In genomic region chr10:110532628-110533027, GRCh38 we compare ENCODE assay signal across 1 cellular context.
TF ChIP-seq lines count a peak whose summit lies in the region.

No MANE protein-coding gene starts in this region.

TF ChIP-seq in H1, 55 proteins besides CTCF, POLR2A, EP300 and RAD21:
- peak; percentile 44; the same call in 1 of the 2 replicates for TF ChIP-seq CEBPB (IDR thresholded peaks at IDR 0.05; ENCODE audit: low read depth, low read length)
